In genomic region chr17:19299214-19299747, GRCh38 we compare ENCODE assay signal across 20 cellular contexts.
"Had no signal": no experiment of that assay in that cellular context is flagged by ENCODE, and none has a peak within 500 bp of the region (broad histone marks: within the 10 kb centered on the region; RNA-seq: fewer than 3 reads in every experiment).

No MANE protein-coding gene starts in this region.

- H3K27me3 Mint-ChIP-seq: activated naive CD4-positive, alpha-beta T cell treated with anti-CD3 and anti-CD28 coated beads, Interleukin-2, amount 50 U/mL, for 24 hours; central memory CD8-positive, alpha-beta T cell had no signal

- H3K4me1 ChIP-seq: prostate gland had no signal

- H3K27ac ChIP-seq: brain microvascular endothelial cell, colonic mucosa, epithelial cell of prostate, lower lobe of right lung, prostate gland, spleen had no signal

- H3K36me3 ChIP-seq: brain microvascular endothelial cell, colonic mucosa, lower lobe of right lung, prostate gland, spleen had no signal

- H3K4me1 Mint-ChIP-seq: activated naive CD4-positive, alpha-beta T cell treated with anti-CD3 and anti-CD28 coated beads, Interleukin-2, amount 50 U/mL, for 24 hours; central memory CD8-positive, alpha-beta T cell had no signal

- H3K4me3 ChIP-seq: colonic mucosa, heart left ventricle, lower lobe of right lung, prostate gland, spleen had no signal

- H3K27ac Mint-ChIP-seq: activated CD8-positive, alpha-beta T cell treated with anti-CD3 and anti-CD28 coated beads, Interleukin-2, amount 10 ng/mL, durations not matched to agents 7 days and 5 days; activated naive CD4-positive, alpha-beta T cell treated with anti-CD3 and anti-CD28 coated beads, Interleukin-2, amount 50 U/mL, for 24 hours; naive B cell; T-cell; T-helper 2 cell treated with Interferon-gamma antibody and Interleukin-4, amounts not matched to agents 5 μg/mL and 100 μg/mL, for 36 hours had no signal

- H3K9me3 Mint-ChIP-seq: activated naive CD4-positive, alpha-beta T cell treated with anti-CD3 and anti-CD28 coated beads, Interleukin-2, amount 50 U/mL, for 24 hours; central memory CD8-positive, alpha-beta T cell; naive B cell; T-cell; T-helper 2 cell treated with Interferon-gamma antibody and Interleukin-4, amounts not matched to agents 5 μg/mL and 100 μg/mL, for 36 hours had no signal

- H3K9me3 ChIP-seq: colonic mucosa, heart left ventricle, lower lobe of right lung, prostate gland, spleen had no signal

- H3K36me3 Mint-ChIP-seq: activated naive CD4-positive, alpha-beta T cell treated with anti-CD3 and anti-CD28 coated beads, Interleukin-2, amount 50 U/mL, for 24 hours; naive B cell; T-cell had no signal

- DNase-seq: activated CD4-positive, alpha-beta T cell treated with anti-CD3 and anti-CD28 coated beads for 1 hour; activated CD4-positive, alpha-beta T cell treated with anti-CD3 and anti-CD28 coated beads, Interleukin-2, amount 50 U/mL, for 1 hour; activated CD8-positive, alpha-beta T cell treated with anti-CD3 and anti-CD28 coated beads, Interleukin-2, amount 10 ng/mL, durations not matched to agents 7 days and 5 days; activated gamma-delta T cell treated with Interleukin-2 at 50 U/mL for 16 hours; brain microvascular endothelial cell; colonic mucosa; heart left ventricle; left colon; lower lobe of right lung; mesendoderm; naive B cell; spleen; stimulated activated CD4-positive, alpha-beta T cell treated with anti-CD3 and anti-CD28 coated beads, Interleukin-4, amount 100 ng/mL, for 1 hour; stimulated activated naive CD4-positive, alpha-beta T cell; T-cell had no signal

- H3K4me3 Mint-ChIP-seq: activated CD8-positive, alpha-beta T cell treated with anti-CD3 and anti-CD28 coated beads, Interleukin-2, amount 10 ng/mL, durations not matched to agents 7 days and 5 days; activated naive CD4-positive, alpha-beta T cell treated with anti-CD3 and anti-CD28 coated beads, Interleukin-2, amount 50 U/mL, for 24 hours; central memory CD8-positive, alpha-beta T cell; naive B cell; T-cell; T-helper 2 cell treated with Interferon-gamma antibody and Interleukin-4, amounts not matched to agents 5 μg/mL and 100 μg/mL, for 36 hours had no signal

- H3K27me3 ChIP-seq: brain microvascular endothelial cell, colonic mucosa had no signal
